10 cellular contexts compared by ENCODE assay signal in genomic region chr5:14173419-14174234, GRCh38. TPM values are rescaled to one million over a fixed set of nuclear protein-coding genes. Genes with fewer than 3 reads are reported as not detected.
DNase-seq lines count a peak whose midpoint lies in the region; ATAC-seq and TF ChIP-seq lines count a peak whose summit lies in the region.
"Had no signal": no experiment of that assay in that cellular context is flagged by ENCODE, and none has a peak within 500 bp of the region (broad histone marks: within the 10 kb centered on the region; RNA-seq: fewer than 3 reads in every experiment).

No MANE protein-coding gene starts in this region.

- H3K27ac ChIP-seq in BLaER1 (peak overlapping the region; percentile 61), GM23338 (ENCODE audit: low read depth) (peak overlapping the region; percentile 73), Panc1 (ENCODE audit: low read length) (peak overlapping the region; percentile 99), substantia nigra (ENCODE audit: low read depth, low read length, poor library complexity, severe bottlenecking) (no peak overlapping the region)

- H3K27ac Mint-ChIP-seq in GM23338, result peak overlapping the region; percentile 88
- H3K27ac Mint-ChIP-seq: activated CD4-positive, alpha-beta memory T cell treated with anti-CD3 and anti-CD28 coated beads, Interleukin-2, amount 10 ng/mL, durations not matched to agents 7 days and 5 days had no signal

- H3K36me3 ChIP-seq in BLaER1, result no peaks in the 10 kb centered on the region
- no peaks in the 10 kb centered on the region for H3K36me3 ChIP-seq in GM23338 (ENCODE audit: insufficient read depth)
- no peaks in the 10 kb centered on the region for H3K36me3 ChIP-seq in Panc1 (ENCODE audit: control insufficient read depth, insufficient read depth, low read length)

- H3K27me3 Mint-ChIP-seq in GM23338 (ENCODE audit: insufficient read depth, low read depth, poor library complexity), result peaks cover 10% of the 10 kb centered on the region

- H2AFZ ChIP-seq in GM23338, result no peak overlapping the region

- in situ Hi-C loops in Panc1 (cut with HindIII; ENCODE audit: low pct_unique_long_range_greater_than_20kb, low sequenced_read_pairs), result loop anchor here (10.0 kb wide), 1 partner anchor 69 kb away; no protein-coding TSS in a partner anchor

- H3K4me2 ChIP-seq in BLaER1 (peak overlapping the region; percentile 78), GM23338 (peak overlapping the region; percentile 68)

- POLR2A ChIA-PET in Panc1 (lab: Charles Lee), result interaction anchor here (0.9 to 1.5 kb wide), 3 partner anchors 20 to 119 kb away, joined by 4 to 14 read pairs (median 6); no protein-coding TSS in a partner anchor

- H3F3A ChIP-seq in GM23338 (replicated peaks; ENCODE audit: low read depth), result no peaks in the 10 kb centered on the region

- H3K27me3 ChIP-seq in BLaER1, result no peaks in the 10 kb centered on the region
- no peaks in the 10 kb centered on the region for H3K27me3 ChIP-seq in GM23338 (ENCODE audit: insufficient read depth)
- H3K27me3 ChIP-seq in Panc1 (ENCODE audit: control insufficient read depth, insufficient read depth, low read length), result no peaks in the 10 kb centered on the region

- CTCF ChIA-PET in Panc1 (lab: Charles Lee), result interaction anchor here (0.7 kb wide), 1 partner anchor 18 kb away, joined by 9 read pairs; no protein-coding TSS in a partner anchor

- H3K9me3 ChIP-seq in BLaER1, result no peaks in the 10 kb centered on the region
- no peaks in the 10 kb centered on the region for H3K9me3 ChIP-seq in Panc1 (ENCODE audit: control insufficient read depth, insufficient read depth, low read depth, low read length)

- H3K4me1 ChIP-seq in BLaER1, result peaks cover 55% of the 10 kb centered on the region
- peaks cover 86% of the 10 kb centered on the region for H3K4me1 ChIP-seq in GM23338 (ENCODE audit: insufficient read depth)
- peaks cover 95% of the 10 kb centered on the region for H3K4me1 ChIP-seq in Panc1 (ENCODE audit: control insufficient read depth, insufficient read depth, low read length)

- H3K9ac ChIP-seq in BLaER1, result peak overlapping the region; percentile 60

- BruUV-seq in Panc1 (replicated peaks; lab: Mats Ljungman, UMichigan), result TSS peak; percentile 97

- no peaks in the 10 kb centered on the region for H3K9me3 Mint-ChIP-seq in GM23338
- H3K9me3 Mint-ChIP-seq: activated CD4-positive, alpha-beta memory T cell treated with anti-CD3 and anti-CD28 coated beads, Interleukin-2, amount 10 ng/mL, durations not matched to agents 7 days and 5 days had no signal

- peaks cover 100% of the 10 kb centered on the region for H3K79me2 ChIP-seq in GM23338 (replicated peaks; ENCODE audit: insufficient read depth)

- peak overlapping the region; percentile 56 for H3K4me3 Mint-ChIP-seq in GM23338
- H3K4me3 Mint-ChIP-seq: activated CD4-positive, alpha-beta memory T cell treated with anti-CD3 and anti-CD28 coated beads, Interleukin-2, amount 10 ng/mL, durations not matched to agents 7 days and 5 days had no signal

- TF ChIP-seq CTCF in GM23338 (conservative IDR thresholded peaks at IDR 0.05; ENCODE audit: low read depth in 2 of 2), result no peak
- TF ChIP-seq CTCF in Panc1 (IDR thresholded peaks at IDR 0.05), result no peak

- no peaks in the 10 kb centered on the region for H3K36me3 Mint-ChIP-seq in GM23338 (ENCODE audit: low read depth)

- H4K20me1 ChIP-seq in BLaER1 (peaks cover 100% of the 10 kb centered on the region), GM23338 (replicated peaks; ENCODE audit: insufficient read depth) (peaks cover 26% of the 10 kb centered on the region; the same call in 1 of the 2 replicates)

- peaks cover 79% of the 10 kb centered on the region for H3K4me1 Mint-ChIP-seq in GM23338

- peak overlapping the region; percentile 22; the same call in 1 of the 2 replicates for H3K4me3 ChIP-seq in BLaER1
- H3K4me3 ChIP-seq in GM23338, result peak overlapping the region; percentile 27; the same call in 1 of the 2 replicates
- H3K4me3 ChIP-seq in Panc1 (ENCODE audit: low read depth in 2 of 2, low read length in 2 of 2), result peak overlapping the region; percentile 19 to 43

- intact Hi-C loops in Panc1 (cut with micrococcal nuclease; ENCODE audit: unreplicated experiment), result no loop called here
- intact Hi-C loops in left colon (cut with DNase I, micrococcal nuclease), result no loop called here

- ATAC-seq in GM23338 (peak; percentile 11), Panc1 (peak; percentile 49), left colon (peak; percentile 21), HG02981 (IDR thresholded peaks at IDR 0.05; ENCODE audit: unreplicated experiment) (no peak)

- H3K9me2 ChIP-seq in GM23338 (ENCODE audit: insufficient read depth), result no peaks in the 10 kb centered on the region

- DNase-seq in GM23338 (ENCODE audit: low spot score), result no peak
- no peak for DNase-seq in Panc1 (ENCODE audit: low read depth, low spot score)
- DNase-seq in left colon, result no peak
- no peak for DNase-seq in NCI-H446 treated with DMSO at 0.1 percent for 48 hours (lab: John Stamatoyannopoulos, UW)
- DNase-seq in AG20443 (ENCODE audit: low spot score), result no peak
- no peak for DNase-seq in substantia nigra (lab: John Stamatoyannopoulos, UW)
- DNase-seq: activated CD4-positive, alpha-beta memory T cell treated with anti-CD3 and anti-CD28 coated beads, Interleukin-2, amount 10 ng/mL, durations not matched to agents 7 days and 5 days; NCI-H2081 treated with DMSO at 0.1 percent for 48 hours had no signal

TF ChIP-seq in GM23338, 12 proteins besides CTCF, POLR2A, EP300 and RAD21 (continues in another document):
- TF ChIP-seq ZNF331 (CRISPR knock-in tag; IDR thresholded peaks at IDR 0.05; ENCODE audit: low read depth) (no peak), REST (IDR thresholded peaks at IDR 0.05; ENCODE audit: unreplicated experiment) (no peak), JUNB (IDR thresholded peaks at IDR 0.05; ENCODE audit: unreplicated experiment) (no peak), POLR2AphosphoS5 (IDR thresholded peaks at IDR 0.05; ENCODE audit: low read depth) (no peak)

RNA-seq across cellular contexts. Expression of gene TRIO, which starts 30.5 kb away (rescaled TPM):
- total RNA-seq in GM23338 (2014; rRNA removed; shearing (Covaris generic)), result 83.7 and 113 TPM in 2 replicates
- 13.8 and 14.9 TPM in 2 replicates for polyA plus RNA-seq in GM23338 (2016; fragmentation: Nextera tagmentation; extraction: Ambion mirVana)
- total RNA-seq in Panc1 (2021; ENCODE audit: unreplicated experiment) (349 TPM), left colon (100 to 1,000 TPM; 140 to 181 TPM)
- polyA plus RNA-seq in Panc1 (2012; ENCODE audit: insufficient read length), result 213 TPM
